ENCODE assay signal across 1 cellular context in the genomic region with DNA sequence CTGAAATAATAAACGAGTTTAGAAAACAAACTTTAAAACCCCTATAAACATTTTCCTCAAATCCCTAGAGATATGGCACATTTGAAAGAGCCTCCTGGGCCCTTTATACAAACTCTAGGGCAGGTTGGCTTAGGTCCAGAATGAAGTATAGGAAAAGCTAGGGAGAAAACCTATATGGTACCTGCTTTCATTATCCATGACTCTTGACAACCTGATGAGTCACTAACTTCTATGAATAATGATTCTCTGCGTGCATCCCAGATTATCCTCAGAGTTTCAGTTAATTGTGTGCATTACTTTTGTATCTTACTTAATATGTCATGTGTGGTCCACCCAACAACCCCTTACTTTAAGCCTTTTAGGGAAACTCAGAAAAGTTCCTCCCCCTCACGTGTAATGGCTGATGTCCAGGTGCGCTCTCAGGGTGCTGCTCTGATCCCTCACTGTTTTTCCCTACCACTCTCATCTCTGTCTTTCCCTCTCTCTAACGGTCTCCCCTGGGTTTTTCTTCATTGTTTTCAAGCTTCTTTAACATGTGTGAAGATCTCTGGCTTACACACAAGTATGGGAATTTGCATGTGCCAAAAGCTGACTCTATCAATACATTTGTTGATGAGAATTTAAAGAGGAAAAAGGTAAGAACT.
TF ChIP-seq lines count a peak whose summit lies in the region.

No MANE protein-coding gene starts in this region.

TF ChIP-seq in WTC11, 78 proteins besides CTCF, POLR2A, EP300 and RAD21 (continued from another document):
- no peak for TF ChIP-seq GTF2I (CRISPR knock-in tag; conservative IDR thresholded peaks at IDR 0.05)
- TF ChIP-seq, protein P1, sequence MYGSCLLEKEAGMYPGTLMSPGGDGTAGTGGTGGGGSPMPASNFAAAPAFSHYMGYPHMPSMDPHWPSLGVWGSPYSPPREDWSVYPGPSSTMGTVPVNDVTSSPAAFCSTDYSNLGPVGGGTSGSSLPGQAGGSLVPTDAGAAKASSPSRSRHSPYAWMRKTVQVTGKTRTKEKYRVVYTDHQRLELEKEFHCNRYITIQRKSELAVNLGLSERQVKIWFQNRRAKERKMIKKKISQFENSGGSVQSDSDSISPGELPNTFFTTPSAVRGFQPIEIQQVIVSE (CRISPR knock-in tag; IDR thresholded peaks at IDR 0.05; ENCODE audit: borderline replicate concordance) = no peak
- TF ChIP-seq ATF1 (CRISPR knock-in tag; IDR thresholded peaks at IDR 0.05) = no peak
- no peak for TF ChIP-seq RELA (CRISPR knock-in tag; IDR thresholded peaks at IDR 0.05; ENCODE audit: borderline replicate concordance)
- TF ChIP-seq, protein P2, sequence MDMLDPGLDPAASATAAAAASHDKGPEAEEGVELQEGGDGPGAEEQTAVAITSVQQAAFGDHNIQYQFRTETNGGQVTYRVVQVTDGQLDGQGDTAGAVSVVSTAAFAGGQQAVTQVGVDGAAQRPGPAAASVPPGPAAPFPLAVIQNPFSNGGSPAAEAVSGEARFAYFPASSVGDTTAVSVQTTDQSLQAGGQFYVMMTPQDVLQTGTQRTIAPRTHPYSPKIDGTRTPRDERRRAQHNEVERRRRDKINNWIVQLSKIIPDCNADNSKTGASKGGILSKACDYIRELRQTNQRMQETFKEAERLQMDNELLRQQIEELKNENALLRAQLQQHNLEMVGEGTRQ (CRISPR knock-in tag; IDR thresholded peaks at IDR 0.05) = no peak
- TF ChIP-seq, protein P3, sequence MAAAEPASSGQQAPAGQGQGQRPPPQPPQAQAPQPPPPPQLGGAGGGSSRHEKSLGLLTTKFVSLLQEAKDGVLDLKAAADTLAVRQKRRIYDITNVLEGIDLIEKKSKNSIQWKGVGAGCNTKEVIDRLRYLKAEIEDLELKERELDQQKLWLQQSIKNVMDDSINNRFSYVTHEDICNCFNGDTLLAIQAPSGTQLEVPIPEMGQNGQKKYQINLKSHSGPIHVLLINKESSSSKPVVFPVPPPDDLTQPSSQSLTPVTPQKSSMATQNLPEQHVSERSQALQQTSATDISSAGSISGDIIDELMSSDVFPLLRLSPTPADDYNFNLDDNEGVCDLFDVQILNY (CRISPR knock-in tag; IDR thresholded peaks at IDR 0.05) = no peak
- no peak for TF ChIP-seq SMAD4 (CRISPR knock-in tag; IDR thresholded peaks at IDR 0.05)
- TF ChIP-seq, protein P4, sequence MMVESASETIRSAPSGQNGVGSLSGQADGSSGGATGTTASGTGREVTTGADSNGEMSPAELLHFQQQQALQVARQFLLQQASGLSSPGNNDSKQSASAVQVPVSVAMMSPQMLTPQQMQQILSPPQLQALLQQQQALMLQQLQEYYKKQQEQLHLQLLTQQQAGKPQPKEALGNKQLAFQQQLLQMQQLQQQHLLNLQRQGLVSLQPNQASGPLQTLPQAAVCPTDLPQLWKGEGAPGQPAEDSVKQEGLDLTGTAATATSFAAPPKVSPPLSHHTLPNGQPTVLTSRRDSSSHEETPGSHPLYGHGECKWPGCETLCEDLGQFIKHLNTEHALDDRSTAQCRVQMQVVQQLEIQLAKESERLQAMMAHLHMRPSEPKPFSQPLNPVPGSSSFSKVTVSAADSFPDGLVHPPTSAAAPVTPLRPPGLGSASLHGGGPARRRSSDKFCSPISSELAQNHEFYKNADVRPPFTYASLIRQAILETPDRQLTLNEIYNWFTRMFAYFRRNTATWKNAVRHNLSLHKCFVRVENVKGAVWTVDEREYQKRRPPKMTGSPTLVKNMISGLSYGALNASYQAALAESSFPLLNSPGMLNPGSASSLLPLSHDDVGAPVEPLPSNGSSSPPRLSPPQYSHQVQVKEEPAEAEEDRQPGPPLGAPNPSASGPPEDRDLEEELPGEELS (CRISPR knock-in tag; IDR thresholded peaks at IDR 0.05) = no peak
- no peak for TF ChIP-seq ZNF263 (CRISPR knock-in tag; IDR thresholded peaks at IDR 0.05; ENCODE audit: low read depth)
- TF ChIP-seq ZNF423 (CRISPR knock-in tag; IDR thresholded peaks at IDR 0.05) = no peak
- TF ChIP-seq HMGA2 (CRISPR knock-in tag; IDR thresholded peaks at IDR 0.05) = no peak
- no peak for TF ChIP-seq MYBL2 (CRISPR knock-in tag; IDR thresholded peaks at IDR 0.05)
- TF ChIP-seq, protein P5, sequence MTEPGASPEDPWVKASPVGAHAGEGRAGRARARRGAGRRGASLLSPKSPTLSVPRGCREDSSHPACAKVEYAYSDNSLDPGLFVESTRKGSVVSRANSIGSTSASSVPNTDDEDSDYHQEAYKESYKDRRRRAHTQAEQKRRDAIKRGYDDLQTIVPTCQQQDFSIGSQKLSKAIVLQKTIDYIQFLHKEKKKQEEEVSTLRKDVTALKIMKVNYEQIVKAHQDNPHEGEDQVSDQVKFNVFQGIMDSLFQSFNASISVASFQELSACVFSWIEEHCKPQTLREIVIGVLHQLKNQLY (CRISPR knock-in tag; IDR thresholded peaks at IDR 0.05) = no peak
- no peak for TF ChIP-seq TEAD4 (CRISPR knock-in tag; IDR thresholded peaks at IDR 0.05)
- TF ChIP-seq, protein P6, sequence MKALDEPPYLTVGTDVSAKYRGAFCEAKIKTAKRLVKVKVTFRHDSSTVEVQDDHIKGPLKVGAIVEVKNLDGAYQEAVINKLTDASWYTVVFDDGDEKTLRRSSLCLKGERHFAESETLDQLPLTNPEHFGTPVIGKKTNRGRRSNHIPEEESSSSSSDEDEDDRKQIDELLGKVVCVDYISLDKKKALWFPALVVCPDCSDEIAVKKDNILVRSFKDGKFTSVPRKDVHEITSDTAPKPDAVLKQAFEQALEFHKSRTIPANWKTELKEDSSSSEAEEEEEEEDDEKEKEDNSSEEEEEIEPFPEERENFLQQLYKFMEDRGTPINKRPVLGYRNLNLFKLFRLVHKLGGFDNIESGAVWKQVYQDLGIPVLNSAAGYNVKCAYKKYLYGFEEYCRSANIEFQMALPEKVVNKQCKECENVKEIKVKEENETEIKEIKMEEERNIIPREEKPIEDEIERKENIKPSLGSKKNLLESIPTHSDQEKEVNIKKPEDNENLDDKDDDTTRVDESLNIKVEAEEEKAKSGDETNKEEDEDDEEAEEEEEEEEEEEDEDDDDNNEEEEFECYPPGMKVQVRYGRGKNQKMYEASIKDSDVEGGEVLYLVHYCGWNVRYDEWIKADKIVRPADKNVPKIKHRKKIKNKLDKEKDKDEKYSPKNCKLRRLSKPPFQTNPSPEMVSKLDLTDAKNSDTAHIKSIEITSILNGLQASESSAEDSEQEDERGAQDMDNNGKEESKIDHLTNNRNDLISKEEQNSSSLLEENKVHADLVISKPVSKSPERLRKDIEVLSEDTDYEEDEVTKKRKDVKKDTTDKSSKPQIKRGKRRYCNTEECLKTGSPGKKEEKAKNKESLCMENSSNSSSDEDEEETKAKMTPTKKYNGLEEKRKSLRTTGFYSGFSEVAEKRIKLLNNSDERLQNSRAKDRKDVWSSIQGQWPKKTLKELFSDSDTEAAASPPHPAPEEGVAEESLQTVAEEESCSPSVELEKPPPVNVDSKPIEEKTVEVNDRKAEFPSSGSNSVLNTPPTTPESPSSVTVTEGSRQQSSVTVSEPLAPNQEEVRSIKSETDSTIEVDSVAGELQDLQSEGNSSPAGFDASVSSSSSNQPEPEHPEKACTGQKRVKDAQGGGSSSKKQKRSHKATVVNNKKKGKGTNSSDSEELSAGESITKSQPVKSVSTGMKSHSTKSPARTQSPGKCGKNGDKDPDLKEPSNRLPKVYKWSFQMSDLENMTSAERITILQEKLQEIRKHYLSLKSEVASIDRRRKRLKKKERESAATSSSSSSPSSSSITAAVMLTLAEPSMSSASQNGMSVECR (CRISPR knock-in tag; IDR thresholded peaks at IDR 0.05; ENCODE audit: borderline replicate concordance) = no peak
TF ChIP-seq in WTC11: peak in this region for 0.
